34 cellular contexts compared by ENCODE assay signal in the genomic region with DNA sequence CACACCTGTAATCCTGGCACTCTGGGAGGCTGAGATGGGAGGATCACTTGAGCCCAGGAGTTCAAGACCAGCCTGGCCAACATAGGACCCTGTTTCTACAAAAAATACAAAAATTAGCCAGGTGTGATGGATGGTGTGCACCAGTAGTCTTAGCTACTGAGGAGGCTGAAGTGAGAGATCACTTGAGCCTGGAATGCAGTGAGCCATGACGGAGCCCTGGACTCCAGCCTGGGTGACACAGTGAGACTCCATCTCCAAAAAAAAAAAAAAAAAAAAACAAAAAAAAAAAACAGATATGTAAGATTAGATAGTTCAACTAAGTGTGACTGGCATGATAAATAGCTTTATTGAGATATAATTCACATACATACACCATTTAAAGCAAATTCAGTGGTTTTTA.
"Had no signal": no experiment of that assay in that cellular context is flagged by ENCODE, and none has a peak within 500 bp of the region (broad histone marks: within the 10 kb centered on the region; RNA-seq: fewer than 3 reads in every experiment).

No MANE protein-coding gene starts in this region.

- H3K4me3 ChIP-seq: MG63 had no signal

- H3K9ac ChIP-seq: KMS-11 had no signal

- H3K27me3 ChIP-seq: MG63 had no signal

- H3K4me2 ChIP-seq: KMS-11 had no signal

- H3K27ac ChIP-seq: KMS-11 had no signal

- H3K9me3 ChIP-seq: MG63 had no signal

- DNase-seq: Kasumi-1, KBM-7, KG1, MG63, MM.1S, MV-4-11, NCI-H1048, NCI-H1092, NCI-H1092 treated with DMSO at 0.1 percent for 48 hours, NCI-H1105, NCI-H1105 treated with DMSO at 0.1 percent for 48 hours, NCI-H1417 treated with DMSO at 0.1 percent for 48 hours, NCI-H1436, NCI-H1436 treated with DMSO at 0.1 percent for 48 hours, NCI-H146, NCI-H1694, NCI-H1694 treated with DMSO at 0.1 percent for 48 hours, NCI-H187, NCI-H187 treated with DMSO at 0.1 percent for 48 hours, NCI-H1930, NCI-H2029, NCI-H2029 treated with DMSO at 0.1 percent for 48 hours, NCI-H2081, NCI-H2081 treated with DMSO at 0.1 percent for 48 hours, NCI-H2107, NCI-H2171, NCI-H2171 treated with DMSO at 0.1 percent for 48 hours, NCI-H2227 treated with DMSO at 0.1 percent for 48 hours, NCI-H226, NCI-H345, NCI-H446, NCI-H446 treated with DMSO at 0.1 percent for 48 hours, NCI-H510A had no signal
